Comparison of ENCODE assay signal across 8 cellular contexts in genomic region chr1:156458181-156458503, GRCh38. TPM values are rescaled to one million over a fixed set of nuclear protein-coding genes. Genes with fewer than 3 reads are reported as not detected.
DNase-seq lines count a peak whose midpoint lies in the region; ATAC-seq and TF ChIP-seq lines count a peak whose summit lies in the region.

No MANE protein-coding gene starts in this region.

- H3K27me3 Mint-ChIP-seq in IgD-negative memory B cell (no peaks in the 10 kb centered on the region), chondrocyte (ENCODE audit: low read depth) (peaks cover 2% of the 10 kb centered on the region)
- H3K27me3 Mint-ChIP-seq in naive thymus-derived CD8-positive, alpha-beta T cell = no peaks in the 10 kb centered on the region

- DNase-seq in chondrocyte (ENCODE audit: low spot score) (no peak), HPDE6-E6E7 (ENCODE audit: extremely low spot score) (no peak), SW 1271 (lab: John Stamatoyannopoulos, UW) (no peak), NOMO-1 treated with DMSO at 0.1 percent for 48 hours (lab: John Stamatoyannopoulos, UW; ENCODE audit: unreplicated experiment) (no peak)
- peak in 1 of 10 donors; percentile 46 for DNase-seq in naive thymus-derived CD8-positive, alpha-beta T cell
- no peak for DNase-seq in stimulated activated effector memory CD8-positive, alpha-beta T cell treated with anti-CD3 and anti-CD28 coated beads, Interleukin-12 subunit alpha, Interleukin-12 subunit beta, amount 100 ng/mL, for 72 hours (ENCODE audit: low spot score in 2 of 2)

- no peak for ATAC-seq in naive thymus-derived CD8-positive, alpha-beta T cell
- ATAC-seq in stimulated activated effector memory CD8-positive, alpha-beta T cell treated with anti-CD3 and anti-CD28 coated beads, Interleukin-12 subunit alpha, Interleukin-12 subunit beta, amount 100 ng/mL, for 72 hours = no peak

- H3K4me3 Mint-ChIP-seq in IgD-negative memory B cell = peak overlapping the region in 3 of 4 donors; percentile 46 to 72 (median 62)
- peak overlapping the region; percentile 85 for H3K4me3 Mint-ChIP-seq in chondrocyte (ENCODE audit: unreplicated experiment)
- H3K4me3 Mint-ChIP-seq in naive thymus-derived CD8-positive, alpha-beta T cell = peak overlapping the region in 1 of 10 donors; percentile 58
- no peak overlapping the region for H3K4me3 Mint-ChIP-seq in stimulated activated effector memory CD8-positive, alpha-beta T cell treated with anti-CD3 and anti-CD28 coated beads, Interleukin-12 subunit alpha, Interleukin-12 subunit beta, amount 100 ng/mL, for 72 hours

- TF ChIP-seq CTCF in chondrocyte (IDR thresholded peaks at IDR 0.05) = no peak

- peaks cover 21% of the 10 kb centered on the region for H3K4me1 ChIP-seq in BLaER1

- H3K9me3 ChIP-seq in BLaER1 = no peaks in the 10 kb centered on the region

- no peaks in the 10 kb centered on the region for H3K27me3 ChIP-seq in BLaER1

- H3K4me1 Mint-ChIP-seq in IgD-negative memory B cell = peaks cover 7 to 11% (median 8%) of the 10 kb centered on the region in 3 donors
- H3K4me1 Mint-ChIP-seq in chondrocyte (ENCODE audit: low read depth) = peaks cover 49% of the 10 kb centered on the region
- peaks cover 17 to 19% (median 18%) of the 10 kb centered on the region in 4 donors for H3K4me1 Mint-ChIP-seq in naive thymus-derived CD8-positive, alpha-beta T cell
- peaks cover 24% of the 10 kb centered on the region for H3K4me1 Mint-ChIP-seq in stimulated activated effector memory CD8-positive, alpha-beta T cell treated with anti-CD3 and anti-CD28 coated beads, Interleukin-12 subunit alpha, Interleukin-12 subunit beta, amount 100 ng/mL, for 72 hours

- H3K36me3 Mint-ChIP-seq in IgD-negative memory B cell = no peaks in the 10 kb centered on the region
- H3K36me3 Mint-ChIP-seq in chondrocyte (ENCODE audit: low read depth) = no peaks in the 10 kb centered on the region
- H3K36me3 Mint-ChIP-seq in naive thymus-derived CD8-positive, alpha-beta T cell = no peaks in the 10 kb centered on the region
- peaks cover 17% of the 10 kb centered on the region for H3K36me3 Mint-ChIP-seq in stimulated activated effector memory CD8-positive, alpha-beta T cell treated with anti-CD3 and anti-CD28 coated beads, Interleukin-12 subunit alpha, Interleukin-12 subunit beta, amount 100 ng/mL, for 72 hours

- H3K4me3 ChIP-seq in BLaER1 = no peak overlapping the region

- POLR2A ChIA-PET in naive thymus-derived CD8-positive, alpha-beta T cell (lab: Charles Lee) = interaction anchor here (0.6 to 4.9 kb wide), 17 partner anchors 12 to 265 kb away, joined by 3 to 72 read pairs (median 7); partner anchors contain the start of genes GLMP and MEF2D

- no peak overlapping the region for H3K27ac ChIP-seq in BLaER1

- H3K36me3 ChIP-seq in BLaER1 = peaks cover 26% of the 10 kb centered on the region

- H3K9me3 Mint-ChIP-seq in IgD-negative memory B cell (no peaks in the 10 kb centered on the region), chondrocyte (ENCODE audit: low read depth) (no peaks in the 10 kb centered on the region)
- H3K9me3 Mint-ChIP-seq in naive thymus-derived CD8-positive, alpha-beta T cell = no peaks in the 10 kb centered on the region
- no peaks in the 10 kb centered on the region for H3K9me3 Mint-ChIP-seq in stimulated activated effector memory CD8-positive, alpha-beta T cell treated with anti-CD3 and anti-CD28 coated beads, Interleukin-12 subunit alpha, Interleukin-12 subunit beta, amount 100 ng/mL, for 72 hours

- H3K4me2 ChIP-seq in BLaER1 = peak overlapping the region; percentile 92

- peaks cover 28% of the 10 kb centered on the region for H4K20me1 ChIP-seq in BLaER1

- H3K9ac ChIP-seq in BLaER1 = no peak overlapping the region; the same call in 1 of the 2 replicates

- H3K27ac Mint-ChIP-seq in IgD-negative memory B cell (peak overlapping the region in 2 of 3 donors; percentile 58 to 97), chondrocyte (ENCODE audit: unreplicated experiment) (peak overlapping the region; percentile 99)
- H3K27ac Mint-ChIP-seq in naive thymus-derived CD8-positive, alpha-beta T cell = peak overlapping the region in 9 of 10 donors; percentile 60 to 100 (median 100)
- H3K27ac Mint-ChIP-seq in stimulated activated effector memory CD8-positive, alpha-beta T cell treated with anti-CD3 and anti-CD28 coated beads, Interleukin-12 subunit alpha, Interleukin-12 subunit beta, amount 100 ng/mL, for 72 hours = no peak overlapping the region

RNA-seq across cellular contexts. Expression of gene MEF2D, which starts 42.4 kb away (rescaled TPM):
- polyA plus RNA-seq in IgD-negative memory B cell = 16.2 TPM
- 42.3 to 64.7 TPM (median 62.0 TPM) in 3 replicates for total RNA-seq in chondrocyte
- 10 to 100 TPM; 69.4 to 73.2 TPM for total RNA-seq in naive thymus-derived CD8-positive, alpha-beta T cell
- polyA plus RNA-seq in naive thymus-derived CD8-positive, alpha-beta T cell = 10 to 100 TPM in 1 of 3 donors, 1 to 10 TPM in 2; 6.4 to 12.6 (median 6.7) TPM
